Comparison of ENCODE assay signal across 15 cellular contexts in genomic region chr19:54253331-54254194, GRCh38. TPM values are rescaled to one million over a fixed set of nuclear protein-coding genes. Genes with fewer than 3 reads are reported as not detected.
DNase-seq lines count a peak whose midpoint lies in the region; ATAC-seq and TF ChIP-seq lines count a peak whose summit lies in the region.
"Had no signal": no experiment of that assay in that cellular context is flagged by ENCODE, and none has a peak within 500 bp of the region (broad histone marks: within the 10 kb centered on the region; RNA-seq: fewer than 3 reads in every experiment).

No MANE protein-coding gene starts in this region.

- peak; percentile 36 for ATAC-seq in Panc1
- ATAC-seq in stimulated activated effector memory CD8-positive, alpha-beta T cell treated with anti-CD3 and anti-CD28 coated beads, Interleukin-12 subunit alpha, Interleukin-12 subunit beta, amount 100 ng/mL, for 72 hours = peak; percentile 9
- ATAC-seq: GM12878 had no signal

- H3K9ac ChIP-seq in neural progenitor cell = no peak overlapping the region

- H3K27me3 ChIP-seq in Panc1 (ENCODE audit: control insufficient read depth, insufficient read depth, low read length) (peaks cover 7% of the 10 kb centered on the region), neural progenitor cell (peaks cover 16% of the 10 kb centered on the region), testis (no peaks in the 10 kb centered on the region)

- H3K4me1 Mint-ChIP-seq in stimulated activated effector memory CD8-positive, alpha-beta T cell treated with anti-CD3 and anti-CD28 coated beads, Interleukin-12 subunit alpha, Interleukin-12 subunit beta, amount 100 ng/mL, for 72 hours = peaks cover under 1% of the 10 kb centered on the region
- peaks cover 7% of the 10 kb centered on the region for H3K4me1 Mint-ChIP-seq in neural progenitor cell
- H3K4me1 Mint-ChIP-seq: CD4-positive, CD25-positive, alpha-beta regulatory T cell had no signal

- H4K20me1 ChIP-seq in neural progenitor cell (ENCODE audit: low read depth) = no peaks in the 10 kb centered on the region

- peak; percentile 9 for DNase-seq in GM03348 (ENCODE audit: low spot score)
- DNase-seq in Panc1 (ENCODE audit: low read depth, low spot score) = no peak
- peak; percentile 49 for DNase-seq in islet precursor cell
- no peak for DNase-seq in stimulated activated effector memory CD8-positive, alpha-beta T cell treated with anti-CD3 and anti-CD28 coated beads, Interleukin-12 subunit alpha, Interleukin-12 subunit beta, amount 100 ng/mL, for 72 hours (ENCODE audit: low spot score in 2 of 2)
- no peak for DNase-seq in neural progenitor cell (ENCODE audit: low spot score)
- DNase-seq in NCI-H524 (lab: John Stamatoyannopoulos, UW) = no peak
- DNase-seq in testis = no peak
- no peak for DNase-seq in putamen (ENCODE audit: low spot score)
- DNase-seq: CD4-positive, CD25-positive, alpha-beta regulatory T cell; DMS53; GF-D8; IMR-90 had no signal

- no peak for TF ChIP-seq CTCF in Panc1 (IDR thresholded peaks at IDR 0.05)
- TF ChIP-seq CTCF in neural progenitor cell (IDR thresholded peaks at IDR 0.05) = no peak
- TF ChIP-seq CTCF in testis (IDR thresholded peaks at IDR 0.05) = no peak

- H3K4me1 ChIP-seq in Panc1 (ENCODE audit: control insufficient read depth, insufficient read depth, low read length) (no peaks in the 10 kb centered on the region; the same call in 1 of the 2 replicates), neural progenitor cell (no peaks in the 10 kb centered on the region), testis (no peaks in the 10 kb centered on the region)

- WGBS in testis, 2 donors = 72 to 79% methylated on average over 14 to 23 of the region's 23 CpGs

- H3K27ac ChIP-seq in Panc1 (ENCODE audit: low read length) = no peak overlapping the region
- H3K27ac ChIP-seq in neural progenitor cell = no peak overlapping the region
- no peak overlapping the region for H3K27ac ChIP-seq in testis

- no peak overlapping the region for H3K4me2 ChIP-seq in neural progenitor cell

- CTCF ChIA-PET in Panc1 (lab: Charles Lee) = no interaction called here

- H3K9me3 Mint-ChIP-seq in stimulated activated effector memory CD8-positive, alpha-beta T cell treated with anti-CD3 and anti-CD28 coated beads, Interleukin-12 subunit alpha, Interleukin-12 subunit beta, amount 100 ng/mL, for 72 hours = no peaks in the 10 kb centered on the region
- no peaks in the 10 kb centered on the region for H3K9me3 Mint-ChIP-seq in neural progenitor cell
- H3K9me3 Mint-ChIP-seq: CD4-positive, CD25-positive, alpha-beta regulatory T cell had no signal

- in situ Hi-C loops in Panc1 (cut with HindIII; ENCODE audit: low pct_unique_long_range_greater_than_20kb, low sequenced_read_pairs) = no loop called here

- intact Hi-C loops in Panc1 (cut with micrococcal nuclease; ENCODE audit: unreplicated experiment) = no loop called here
- intact Hi-C loops in testis (cut with DNase I; ENCODE audit: low total_unique reads) = no loop called here

- H3K27me3 Mint-ChIP-seq in neural progenitor cell (ENCODE audit: insufficient read depth, low read depth) = peaks cover 17% of the 10 kb centered on the region
- H3K27me3 Mint-ChIP-seq: CD4-positive, CD25-positive, alpha-beta regulatory T cell had no signal

- TF ChIP-seq POLR2A in testis (IDR thresholded peaks at IDR 0.05) = no peak

- no peaks in the 10 kb centered on the region for H3K36me3 Mint-ChIP-seq in stimulated activated effector memory CD8-positive, alpha-beta T cell treated with anti-CD3 and anti-CD28 coated beads, Interleukin-12 subunit alpha, Interleukin-12 subunit beta, amount 100 ng/mL, for 72 hours
- H3K36me3 Mint-ChIP-seq in neural progenitor cell = peaks cover 3% of the 10 kb centered on the region
- H3K36me3 Mint-ChIP-seq: CD4-positive, CD25-positive, alpha-beta regulatory T cell had no signal

- no peaks in the 10 kb centered on the region for H3K79me2 ChIP-seq in neural progenitor cell (ENCODE audit: low read depth)

- no peaks in the 10 kb centered on the region for H3F3A ChIP-seq in neural progenitor cell (ENCODE audit: low read depth)

- no peaks in the 10 kb centered on the region for H3K9me3 ChIP-seq in Panc1 (ENCODE audit: control insufficient read depth, insufficient read depth, low read depth, low read length)
- no peaks in the 10 kb centered on the region for H3K9me3 ChIP-seq in neural progenitor cell (ENCODE audit: low read depth)
- no peaks in the 10 kb centered on the region for H3K9me3 ChIP-seq in testis

- H3K4me3 ChIP-seq in Panc1 (ENCODE audit: low read depth in 2 of 2, low read length in 2 of 2) = no peak overlapping the region
- H3K4me3 ChIP-seq in neural progenitor cell = no peak overlapping the region
- H3K4me3 ChIP-seq in testis = no peak overlapping the region
- H3K4me3 ChIP-seq: GM12878 had no signal

- H3K36me3 ChIP-seq in Panc1 (ENCODE audit: control insufficient read depth, insufficient read depth, low read length) (no peaks in the 10 kb centered on the region), neural progenitor cell (no peaks in the 10 kb centered on the region), testis (ENCODE audit: low read depth, missing control alignments) (no peaks in the 10 kb centered on the region)

- no TSS peak for BruUV-seq in Panc1 (replicated peaks; lab: Mats Ljungman, UMichigan)

- no peak overlapping the region for H3K4me3 Mint-ChIP-seq in stimulated activated effector memory CD8-positive, alpha-beta T cell treated with anti-CD3 and anti-CD28 coated beads, Interleukin-12 subunit alpha, Interleukin-12 subunit beta, amount 100 ng/mL, for 72 hours
- H3K4me3 Mint-ChIP-seq in neural progenitor cell = no peak overlapping the region
- H3K4me3 Mint-ChIP-seq: CD4-positive, CD25-positive, alpha-beta regulatory T cell had no signal

- H2AFZ ChIP-seq in neural progenitor cell (replicated peaks) = no peak overlapping the region

- POLR2A ChIA-PET in Panc1 (lab: Charles Lee) = no interaction called here

- no peak overlapping the region for H3K27ac Mint-ChIP-seq in stimulated activated effector memory CD8-positive, alpha-beta T cell treated with anti-CD3 and anti-CD28 coated beads, Interleukin-12 subunit alpha, Interleukin-12 subunit beta, amount 100 ng/mL, for 72 hours
- no peak overlapping the region for H3K27ac Mint-ChIP-seq in neural progenitor cell
- H3K27ac Mint-ChIP-seq: CD4-positive, CD25-positive, alpha-beta regulatory T cell had no signal

RNA-seq across cellular contexts. Expression of gene LILRB5, which starts 3.5 kb away (rescaled TPM):
- total RNA-seq in Panc1 (2021; ENCODE audit: unreplicated experiment) (0.05 TPM), neural progenitor cell (ENCODE audit: low replicate concordance) (not detected in 2 replicates), testis (1 to 10 TPM; 1.9 to 4.4 TPM)
- 0.07 TPM for polyA plus RNA-seq in Panc1 (2012; ENCODE audit: insufficient read length)
- polyA plus RNA-seq in testis (ENCODE audit: insufficient read depth, low read depth, low replicate concordance) = 8.7 TPM
- total RNA-seq: A673; CD4-positive, CD25-positive, alpha-beta regulatory T cell; IMR-90 had no signal
- polyA plus RNA-seq: BJ; CD4-positive, CD25-positive, alpha-beta regulatory T cell; IMR-90 had no signal

RNA-seq across cellular contexts. Expression of gene LILRA6, which starts 11.0 kb away (rescaled TPM):
- total RNA-seq in Panc1 (2021; ENCODE audit: unreplicated experiment) (0.08 TPM), neural progenitor cell (ENCODE audit: low replicate concordance) (not detected in 2 replicates), testis (1 to 10 TPM in 1 of 2 donors, under 1 TPM in 1; 0.37 to 1.5 TPM)
- not detected for polyA plus RNA-seq in Panc1 (2012; ENCODE audit: insufficient read length)
- 2.7 TPM for polyA plus RNA-seq in testis (ENCODE audit: insufficient read depth, low read depth, low replicate concordance)
- total RNA-seq: A673; CD4-positive, CD25-positive, alpha-beta regulatory T cell; IMR-90 had no signal
- polyA plus RNA-seq: BJ, IMR-90 had no signal

RNA-seq across cellular contexts. Expression of gene LILRB2, which starts 27.3 kb away (rescaled TPM):
- total RNA-seq in Panc1 (2021; ENCODE audit: unreplicated experiment) = not detected
- not detected for polyA plus RNA-seq in Panc1 (2012; ENCODE audit: insufficient read length)
- not detected in 2 replicates for total RNA-seq in neural progenitor cell (ENCODE audit: low replicate concordance)
- total RNA-seq in testis = under 1 TPM; 0.71 to 0.99 TPM
- polyA plus RNA-seq in testis (ENCODE audit: insufficient read depth, low read depth, low replicate concordance) = 3.0 TPM
- total RNA-seq: A673; CD4-positive, CD25-positive, alpha-beta regulatory T cell; IMR-90 had no signal
- polyA plus RNA-seq: BJ, IMR-90 had no signal

RNA-seq across cellular contexts. Expression of gene LILRB3, which starts 30.8 kb away (rescaled TPM):
- total RNA-seq in Panc1 (2021; ENCODE audit: unreplicated experiment) (0.18 TPM), neural progenitor cell (ENCODE audit: low replicate concordance) (not detected in 2 replicates), testis (10 to 100 TPM in 1 of 2 donors, 1 to 10 TPM in 1; 3.6 to 11.0 TPM)
- polyA plus RNA-seq in Panc1 (2012; ENCODE audit: insufficient read length) = 0.47 TPM
- 4.9 TPM for polyA plus RNA-seq in testis (ENCODE audit: insufficient read depth, low read depth, low replicate concordance)
- total RNA-seq: A673, IMR-90 had no signal
- polyA plus RNA-seq: BJ, IMR-90 had no signal

RNA-seq across cellular contexts. Expression of gene RPS9, which starts 52.9 kb away (rescaled TPM):
- total RNA-seq in Panc1 (2021; ENCODE audit: unreplicated experiment) = 823 TPM
- 1,638 TPM for polyA plus RNA-seq in Panc1 (2012; ENCODE audit: insufficient read length)
- total RNA-seq in neural progenitor cell (ENCODE audit: low replicate concordance) = 1,773 and 2,732 TPM in 2 replicates
- total RNA-seq in testis = 1,000 to 10,000 TPM in 1 of 2 donors, 100 to 1,000 TPM in 1; 648 to 1,251 TPM
- 969 TPM for polyA plus RNA-seq in testis (ENCODE audit: insufficient read depth, low read depth, low replicate concordance)

Comparison
In these comparisons a context has a peak if more than half of its experiments do, and no peak if none do; other contexts are left out.
1. DNase-seq: peak in GM03348 (single experiment) and islet precursor cell (single experiment); none in Panc1 (single experiment), stimulated activated effector memory CD8-positive, alpha-beta T cell treated with anti-CD3 and anti-CD28 coated beads, Interleukin-12 subunit alpha, Interleukin-12 subunit beta, amount 100 ng/mL, for 72 hours (0 of 2), neural progenitor cell (single experiment), NCI-H524 (0 of 2), testis (single experiment) and putamen (single experiment).